8 cellular contexts compared by ENCODE assay signal in genomic region chr7:30026229-30027064, GRCh38. TPM values are rescaled to one million over a fixed set of nuclear protein-coding genes. Genes with fewer than 3 reads are reported as not detected.
DNase-seq lines count a peak whose midpoint lies in the region; ATAC-seq, FAIRE-seq and TF ChIP-seq lines count a peak whose summit lies in the region.

Gene FKBP14, minus strand, starts transcription at chr7:30026702. Its CDS starts 194 bp downstream, at chr7:30026508.

- H3K9ac ChIP-seq in keratinocyte (ENCODE audit: control insufficient read depth, extremely low read depth, insufficient read depth, low read length): peak within 1 kb of the TSS; percentile 83

- no peaks in the 10 kb centered on the region for H3K36me3 ChIP-seq in keratinocyte (ENCODE audit: control insufficient read depth in 2 of 2, extremely low read depth in 1 of 2, insufficient read depth in 2 of 2, low read length in 2 of 2)

- H3K4me3 ChIP-seq in keratinocyte (ENCODE audit: control insufficient read depth in 2 of 3, extremely low read depth in 1 of 3, insufficient read depth in 2 of 3, low read depth in 1 of 3, low read length in 3 of 3): peak within 1 kb of the TSS; percentile 86 to 99 (median 96)

- peak within 1 kb of the TSS; percentile 96 for H2AFZ ChIP-seq in keratinocyte (ENCODE audit: control insufficient read depth, low read length)

- peak within 1 kb of the TSS; percentile 81 for H3K27ac ChIP-seq in keratinocyte (ENCODE audit: control insufficient read depth, insufficient read depth, low read length)

- no peak within 1 kb of the TSS for H3K4me3 Mint-ChIP-seq in chondrocyte (ENCODE audit: unreplicated experiment)

- peak; percentile 56 for FAIRE-seq in keratinocyte (lab: Jason Lieb, UNC)

- H3K4me1 Mint-ChIP-seq in chondrocyte (ENCODE audit: low read depth): peaks cover 47% of the 10 kb centered on the region

- H3K9me3 Mint-ChIP-seq in chondrocyte (ENCODE audit: low read depth): no peaks in the 10 kb centered on the region

- peak within 1 kb of the TSS; percentile 95 for H3K27ac Mint-ChIP-seq in chondrocyte (ENCODE audit: unreplicated experiment)

- dilution Hi-C loops in keratinocyte (cut with MboI; ENCODE audit: extremely low pct_ligation_motif_present, low sequenced_read_pairs): no loop called here

- TF ChIP-seq CTCF in chondrocyte (IDR thresholded peaks at IDR 0.05): no peak
- no peak for TF ChIP-seq CTCF in keratinocyte (optimal IDR thresholded peaks at IDR 0.05 in 1 of 3, IDR thresholded peaks at IDR 0.05 in 1 of 3, conservative IDR thresholded peaks at IDR 0.05 in 1 of 3; ENCODE audit: extremely low read depth in 1 of 3, insufficient read depth in 2 of 3, low read length in 3 of 3)

- H4K20me1 ChIP-seq in keratinocyte (ENCODE audit: control insufficient read depth, extremely low read depth, insufficient read depth, low read length): no peaks in the 10 kb centered on the region

- ATAC-seq in GM19035 (IDR thresholded peaks at IDR 0.05; ENCODE audit: unreplicated experiment) (peak; percentile 70), HG03342 (IDR thresholded peaks at IDR 0.05; ENCODE audit: unreplicated experiment) (peak; percentile 79)

- H3K36me3 Mint-ChIP-seq in chondrocyte (ENCODE audit: low read depth): no peaks in the 10 kb centered on the region

- no peaks in the 10 kb centered on the region for H3K27me3 Mint-ChIP-seq in chondrocyte (ENCODE audit: low read depth)

- H3K79me2 ChIP-seq in keratinocyte (ENCODE audit: control insufficient read depth, insufficient read depth, low read length): peaks cover 58% of the 10 kb centered on the region

- peak within 1 kb of the TSS; percentile 92 for H3K4me2 ChIP-seq in keratinocyte (ENCODE audit: control insufficient read depth, extremely low read depth, insufficient read depth, low read depth, low read length)

- no peaks in the 10 kb centered on the region for H3K9me3 ChIP-seq in keratinocyte (ENCODE audit: control insufficient read depth, low read depth, low read length)

- DNase-seq in AG20443 (ENCODE audit: low spot score) (peak; percentile 97), NCI-H345 treated with DMSO at 0.1 percent for 48 hours (lab: John Stamatoyannopoulos, UW; ENCODE audit: unreplicated experiment) (peak; percentile 99), chondrocyte (ENCODE audit: low spot score) (peak; percentile 97), keratinocyte (ENCODE audit: low read depth, low spot score) (peak; percentile 91)
- peak; percentile 80 for DNase-seq in activated CD4-positive, alpha-beta T cell treated with anti-CD3 and anti-CD28 coated beads for 1 hour
- peak; percentile 87 to 89 (median 88) for DNase-seq in stimulated activated CD4-positive, alpha-beta T cell treated with anti-CD3 and anti-CD28 coated beads, Interleukin-12 subunit alpha, Interleukin-12 subunit beta, amount 100 ng/mL, for 48 hours (ENCODE audit: low read depth in 2 of 3, low spot score in 1 of 3)

- H3K4me1 ChIP-seq in keratinocyte (ENCODE audit: control insufficient read depth, extremely low read depth, insufficient read depth, low read length): peaks cover 22% of the 10 kb centered on the region

- H3K9me1 ChIP-seq in keratinocyte (ENCODE audit: control insufficient read depth, extremely low read depth, insufficient read depth, low read length): no peaks in the 10 kb centered on the region

- no peaks in the 10 kb centered on the region for H3K27me3 ChIP-seq in keratinocyte (ENCODE audit: control insufficient read depth, extremely low read depth, insufficient read depth, low read length)

RNA-seq across cellular contexts. Expression of gene FKBP14, which starts in this region (rescaled TPM):
- total RNA-seq in chondrocyte: 72.1 to 103 TPM (median 74.7 TPM) in 3 replicates
- 16.0 to 24.5 TPM (median 18.3 TPM) in 3 replicates for polyA plus RNA-seq in keratinocyte
- polyA plus RNA-seq in keratinocyte (2011; ENCODE audit: low read depth): 5.0 TPM
- 7.7 and 13.9 TPM in 2 replicates for polyA plus RNA-seq in keratinocyte (2011; cell fraction: cytosol; rRNA removed)
- 27.9 and 33.7 TPM in 2 replicates for polyA plus RNA-seq in keratinocyte (2011; cell fraction: nucleus; rRNA removed)
- 7.2 and 12.3 TPM in 2 replicates for polyA plus RNA-seq in keratinocyte (2012; ENCODE audit: low replicate concordance)
- 2.7 to 14.4 TPM (median 10.8 TPM) in 3 replicates for polyA minus RNA-seq in keratinocyte
- polyA minus RNA-seq in keratinocyte (2011; cell fraction: cytosol; rRNA and poly(A)+ RNA removed): 6.1 TPM
- polyA minus RNA-seq in keratinocyte (2011; cell fraction: nucleus; rRNA and poly(A)+ RNA removed): 16.2 and 33.8 TPM in 2 replicates

Comparison
In these comparisons a context has a peak if more than half of its experiments do, and no peak if none do; other contexts are left out.
1. Peak in every context shown above with its lines: DNase-seq, ATAC-seq, H3K4me3 ChIP-seq and H3K27ac ChIP-seq.